39 cellular contexts compared by ENCODE assay signal in the genomic region with DNA sequence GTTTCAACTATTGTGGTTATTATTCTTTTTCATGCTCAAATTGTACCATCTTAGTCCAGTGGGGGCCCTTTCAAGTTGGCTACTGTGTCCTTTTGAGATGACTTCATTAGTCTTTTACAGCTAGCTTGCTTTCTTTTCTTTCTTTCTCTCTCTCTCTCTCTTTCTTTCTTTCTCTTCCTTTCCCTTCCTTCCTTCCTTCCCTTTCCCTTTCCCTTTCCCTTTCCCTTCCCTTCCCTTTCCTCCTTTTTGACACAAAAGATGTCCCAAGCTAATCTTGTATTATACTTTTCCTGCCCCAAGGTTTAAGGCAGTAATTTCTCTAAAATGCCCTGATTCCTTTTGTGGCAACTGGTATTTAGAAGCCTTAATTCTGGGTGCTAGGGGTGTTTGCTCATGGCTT.
"Had no signal": no experiment of that assay in that cellular context is flagged by ENCODE, and none has a peak within 500 bp of the region (broad histone marks: within the 10 kb centered on the region; RNA-seq: fewer than 3 reads in every experiment).

No MANE protein-coding gene starts in this region.

- H3K27ac ChIP-seq: adrenal gland, body of pancreas, brain microvascular endothelial cell, breast epithelium, cardiac muscle cell had no signal

- H3K27ac Mint-ChIP-seq: activated naive CD4-positive, alpha-beta T cell treated with anti-CD3 and anti-CD28 coated beads for 36 hours; activated naive CD4-positive, alpha-beta T cell treated with anti-CD3 and anti-CD28 coated beads, Interleukin-2, amount 10 ng/mL, durations not matched to agents 7 days and 5 days; activated naive CD4-positive, alpha-beta T cell treated with anti-CD3 and anti-CD28 coated beads, Interleukin-2, amount 50 U/mL, for 24 hours; activated naive CD4-positive, alpha-beta T cell treated with anti-CD3 and anti-CD28 coated beads, Interleukin-2, amount 50 U/mL, for 72 hours; activated naive CD8-positive, alpha-beta T cell; activated naive CD8-positive, alpha-beta T cell treated with anti-CD3 and anti-CD28 coated beads for 36 hours; activated naive CD8-positive, alpha-beta T cell treated with anti-CD3 and anti-CD28 coated beads, Interleukin-2, amount 10 ng/mL, durations not matched to agents 7 days and 5 days; activated naive CD8-positive, alpha-beta T cell treated with anti-CD3 and anti-CD28 coated beads, Interleukin-2, amount 50 U/mL, for 24 hours; activated T-cell treated with anti-CD3 and anti-CD28 coated beads, Interleukin-2, amount 50 U/mL, for 24 hours; activated T-cell treated with anti-CD3 and anti-CD28 coated beads, Interleukin-2, amount 50 U/mL, for 72 hours; activated T-helper 1 cell treated with anti-CD3 and anti-CD28 coated beads, Interleukin-12 subunit alpha, Interleukin-12 subunit beta, Interleukin-2, Interleukin-4 antibody, amounts not matched to agents 30 ng/mL and 10 ng/mL and 1 ng/mL, durations not matched to agents 14 hours and 24 hours and 36 hours; activated T-helper 17 cell treated with anti-CD3 and anti-CD28 coated beads, Interleukin-2, amount 50 U/mL, for 72 hours; activated T-helper 2 cell treated with anti-CD3 and anti-CD28 coated beads, Interferon-gamma antibody, Interleukin-2, Interleukin-4, amounts not matched to agents 10 μg/mL and 5 μg/mL and 100 μg/mL, durations not matched to agents 14 hours and 24 hours and 36 hours; brain had no signal

- H3K4me1 ChIP-seq: adrenal gland, body of pancreas, breast epithelium had no signal

- H3K4me1 Mint-ChIP-seq: activated naive CD4-positive, alpha-beta T cell treated with anti-CD3 and anti-CD28 coated beads, Interleukin-2, amount 10 ng/mL, durations not matched to agents 7 days and 5 days; activated naive CD4-positive, alpha-beta T cell treated with anti-CD3 and anti-CD28 coated beads, Interleukin-2, amount 50 U/mL, for 24 hours; activated naive CD8-positive, alpha-beta T cell treated with anti-CD3 and anti-CD28 coated beads for 36 hours; activated naive CD8-positive, alpha-beta T cell treated with anti-CD3 and anti-CD28 coated beads, Interleukin-2, amount 10 ng/mL, durations not matched to agents 7 days and 5 days; activated naive CD8-positive, alpha-beta T cell treated with anti-CD3 and anti-CD28 coated beads, Interleukin-2, amount 50 U/mL, for 24 hours; activated T-helper 17 cell treated with anti-CD3 and anti-CD28 coated beads, Interleukin-2, amount 50 U/mL, for 72 hours; brain; central memory CD8-positive, alpha-beta T cell had no signal

- ATAC-seq: activated naive CD4-positive, alpha-beta T cell treated with anti-CD3 and anti-CD28 coated beads, Interleukin-2, amount 50 U/mL, for 72 hours; activated naive CD8-positive, alpha-beta T cell treated with anti-CD3 and anti-CD28 coated beads, Interleukin-2, amount 50 U/mL, for 24 hours; activated T-cell treated with anti-CD3 and anti-CD28 coated beads, Interleukin-2, amount 50 U/mL, for 4 hours; activated T-cell treated with anti-CD3 and anti-CD28 coated beads, Interleukin-2, amount 50 U/mL, for 72 hours; activated T-helper 17 cell treated with anti-CD3 and anti-CD28 coated beads, Interleukin-2, amount 50 U/mL, for 72 hours; body of pancreas had no signal

- H3K4me3 Mint-ChIP-seq: activated naive CD4-positive, alpha-beta T cell treated with anti-CD3 and anti-CD28 coated beads for 36 hours; activated naive CD4-positive, alpha-beta T cell treated with anti-CD3 and anti-CD28 coated beads, Interleukin-2, amount 10 ng/mL, durations not matched to agents 7 days and 5 days; activated naive CD4-positive, alpha-beta T cell treated with anti-CD3 and anti-CD28 coated beads, Interleukin-2, amount 50 U/mL, for 24 hours; activated naive CD8-positive, alpha-beta T cell; activated naive CD8-positive, alpha-beta T cell treated with anti-CD3 and anti-CD28 coated beads for 36 hours; activated naive CD8-positive, alpha-beta T cell treated with anti-CD3 and anti-CD28 coated beads, Interleukin-2, amount 10 ng/mL, durations not matched to agents 7 days and 5 days; activated naive CD8-positive, alpha-beta T cell treated with anti-CD3 and anti-CD28 coated beads, Interleukin-2, amount 50 U/mL, for 24 hours; activated T-cell treated with anti-CD3 and anti-CD28 coated beads, Interleukin-2, amount 50 U/mL, for 24 hours; activated T-cell treated with anti-CD3 and anti-CD28 coated beads, Interleukin-2, amount 50 U/mL, for 4 hours; activated T-cell treated with anti-CD3 and anti-CD28 coated beads, Interleukin-2, amount 50 U/mL, for 72 hours; activated T-helper 1 cell treated with anti-CD3 and anti-CD28 coated beads, Interleukin-12 subunit alpha, Interleukin-12 subunit beta, Interleukin-2, Interleukin-4 antibody, amounts not matched to agents 30 ng/mL and 10 ng/mL and 1 ng/mL, durations not matched to agents 14 hours and 24 hours and 36 hours; activated T-helper 17 cell treated with anti-CD3 and anti-CD28 coated beads, Interleukin-2, amount 50 U/mL, for 72 hours; brain; central memory CD8-positive, alpha-beta T cell had no signal

- FAIRE-seq: astrocyte, bronchial epithelial cell had no signal

- H3K27me3 ChIP-seq: adrenal gland, body of pancreas, brain microvascular endothelial cell, breast epithelium, cardiac muscle cell had no signal

- DNase-seq: activated effector memory CD4-positive, alpha-beta T cell treated with anti-CD3 and anti-CD28 coated beads, Interleukin-2, amount 50 U/mL, for 16 hours; activated effector memory CD4-positive, alpha-beta T cell treated with Interleukin-2 at 50 U/mL for 16 hours; activated gamma-delta T cell; activated gamma-delta T cell treated with Interleukin-2 at 50 U/mL for 16 hours; activated naive CD4-positive, alpha-beta T cell; activated naive CD4-positive, alpha-beta T cell treated with anti-CD3 and anti-CD28 coated beads for 36 hours; activated naive CD4-positive, alpha-beta T cell treated with anti-CD3 and anti-CD28 coated beads, Interleukin-2, amount 10 ng/mL, durations not matched to agents 7 days and 5 days; activated naive CD4-positive, alpha-beta T cell treated with anti-CD3 and anti-CD28 coated beads, Interleukin-2, amount 50 U/mL, for 16 hours; activated naive CD4-positive, alpha-beta T cell treated with Interleukin-2 at 50 U/mL for 16 hours; activated naive CD8-positive, alpha-beta T cell treated with anti-CD3 and anti-CD28 coated beads for 36 hours; activated naive CD8-positive, alpha-beta T cell treated with anti-CD3 and anti-CD28 coated beads, Interleukin-2, amount 10 ng/mL, durations not matched to agents 7 days and 5 days; activated naive CD8-positive, alpha-beta T cell treated with anti-CD3 and anti-CD28 coated beads, Interleukin-2, amount 50 U/mL, for 24 hours; activated T-cell treated with anti-CD3 and anti-CD28 coated beads, Interleukin-2, amount 50 U/mL, for 1 hour; activated T-cell treated with anti-CD3 and anti-CD28 coated beads, Interleukin-2, amount 50 U/mL, for 24 hours; activated T-cell treated with anti-CD3 and anti-CD28 coated beads, Interleukin-2, amount 50 U/mL, for 4 hours; activated T-cell treated with anti-CD3 and anti-CD28 coated beads, Interleukin-2, amount 50 U/mL, for 48 hours; activated T-cell treated with anti-CD3 and anti-CD28 coated beads, Interleukin-2, amount 50 U/mL, for 72 hours; adrenal gland; amniotic stem cell; amygdala; anterior cingulate cortex; aorta; body of pancreas; brain microvascular endothelial cell; caudate nucleus; central memory CD4-positive, alpha-beta T cell; cerebellar nuclear complex had no signal

- H3K36me3 Mint-ChIP-seq: activated naive CD4-positive, alpha-beta T cell treated with anti-CD3 and anti-CD28 coated beads, Interleukin-2, amount 10 ng/mL, durations not matched to agents 7 days and 5 days; activated naive CD4-positive, alpha-beta T cell treated with anti-CD3 and anti-CD28 coated beads, Interleukin-2, amount 50 U/mL, for 24 hours; activated naive CD8-positive, alpha-beta T cell; activated naive CD8-positive, alpha-beta T cell treated with anti-CD3 and anti-CD28 coated beads for 36 hours; brain had no signal

- H3K9me3 ChIP-seq: adrenal gland, body of pancreas, breast epithelium had no signal

- H3K36me3 ChIP-seq: adrenal gland, brain microvascular endothelial cell, breast epithelium, cardiac muscle cell had no signal

- H3K9me3 Mint-ChIP-seq: brain had no signal

- H3K4me3 ChIP-seq: adrenal gland, body of pancreas, breast epithelium, cardiac muscle cell had no signal

- H3K27me3 Mint-ChIP-seq: activated T-cell treated with anti-CD3 and anti-CD28 coated beads, Interleukin-2, amount 50 U/mL, for 24 hours had no signal
